Comparison of ENCODE assay signal across 17 cellular contexts in genomic region chr4:78692815-78693156, GRCh38.
DNase-seq lines count a peak whose midpoint lies in the region; ATAC-seq and TF ChIP-seq lines count a peak whose summit lies in the region.
"Had no signal": no experiment of that assay in that cellular context is flagged by ENCODE, and none has a peak within 500 bp of the region (broad histone marks: within the 10 kb centered on the region; RNA-seq: fewer than 3 reads in every experiment).

No MANE protein-coding gene starts in this region.

- peak; percentile 38 for DNase-seq in AG10803 (ENCODE audit: low read depth)
- no peak for DNase-seq in T-helper 17 cell
- no peak for DNase-seq in cardiac muscle cell (ENCODE audit: low read depth in 1 of 2, low spot score in 1 of 2)
- DNase-seq in medulla oblongata (ENCODE audit: extremely low spot score), result peak; percentile 86
- no peak for DNase-seq in NCI-H2227 treated with DMSO at 0.1 percent for 48 hours (lab: John Stamatoyannopoulos, UW)
- DNase-seq in HuH-7.5 (ENCODE audit: low spot score), result no peak
- DNase-seq in posterior cingulate gyrus, result no peak
- DNase-seq in AG20443 (ENCODE audit: low spot score), result no peak
- DNase-seq: 8988T, Caco-2, DMS53, Karpas-422, NCI-H1436, NCI-H2081, NCI-H526 had no signal

- peak overlapping the region; percentile 45 for H3K27ac Mint-ChIP-seq in T-helper 17 cell

- H3K4me3 ChIP-seq in AG10803 (ENCODE audit: low read length) (no peak overlapping the region), cardiac muscle cell (no peak overlapping the region)

- H3K4me3 Mint-ChIP-seq in T-helper 17 cell, result no peak overlapping the region

- H3K9me3 ChIP-seq in T-helper 17 cell (ENCODE audit: control insufficient read depth, low read length, poor library complexity, severe bottlenecking), result no peaks in the 10 kb centered on the region
- no peaks in the 10 kb centered on the region for H3K9me3 ChIP-seq in cardiac muscle cell (ENCODE audit: low read depth)
- H3K9me3 ChIP-seq: Caco-2 had no signal

- H3K27me3 Mint-ChIP-seq in T-helper 17 cell, result peaks cover 9% of the 10 kb centered on the region

- H3K4me1 Mint-ChIP-seq in T-helper 17 cell, result peaks cover 4% of the 10 kb centered on the region

- intact Hi-C loops in posterior cingulate gyrus (cut with DNase I), result no loop called here

- H3K27ac ChIP-seq in cardiac muscle cell, result peak overlapping the region; percentile 41
- H3K27ac ChIP-seq: C4-2B, RWPE1 had no signal

- TF ChIP-seq CTCF in AG10803 (conservative IDR thresholded peaks at IDR 0.05; ENCODE audit: low read length) (no peak), cardiac muscle cell (IDR thresholded peaks at IDR 0.05; ENCODE audit: low read depth, low read length) (no peak)

- no peaks in the 10 kb centered on the region for H3K36me3 Mint-ChIP-seq in T-helper 17 cell (ENCODE audit: low read depth)

- no peaks in the 10 kb centered on the region for H3K36me3 ChIP-seq in cardiac muscle cell

- no peak for ATAC-seq in T-helper 17 cell

- H3K27me3 ChIP-seq in cardiac muscle cell, result no peaks in the 10 kb centered on the region

- H3K4me1 ChIP-seq in cardiac muscle cell (ENCODE audit: low read depth), result peaks cover 33% of the 10 kb centered on the region

Comparison
In these comparisons a context has a peak if more than half of its experiments do, and no peak if none do; other contexts are left out.
1. DNase-seq: peak in AG10803 (single experiment) and medulla oblongata (single experiment); none in T-helper 17 cell (0 of 3), cardiac muscle cell (0 of 2), NCI-H2227 treated with DMSO at 0.1 percent for 48 hours (single experiment), HuH-7.5 (single experiment), posterior cingulate gyrus (0 of 10) and AG20443 (single experiment).